ENCODE assay signal across 1 cellular context in the genomic region with DNA sequence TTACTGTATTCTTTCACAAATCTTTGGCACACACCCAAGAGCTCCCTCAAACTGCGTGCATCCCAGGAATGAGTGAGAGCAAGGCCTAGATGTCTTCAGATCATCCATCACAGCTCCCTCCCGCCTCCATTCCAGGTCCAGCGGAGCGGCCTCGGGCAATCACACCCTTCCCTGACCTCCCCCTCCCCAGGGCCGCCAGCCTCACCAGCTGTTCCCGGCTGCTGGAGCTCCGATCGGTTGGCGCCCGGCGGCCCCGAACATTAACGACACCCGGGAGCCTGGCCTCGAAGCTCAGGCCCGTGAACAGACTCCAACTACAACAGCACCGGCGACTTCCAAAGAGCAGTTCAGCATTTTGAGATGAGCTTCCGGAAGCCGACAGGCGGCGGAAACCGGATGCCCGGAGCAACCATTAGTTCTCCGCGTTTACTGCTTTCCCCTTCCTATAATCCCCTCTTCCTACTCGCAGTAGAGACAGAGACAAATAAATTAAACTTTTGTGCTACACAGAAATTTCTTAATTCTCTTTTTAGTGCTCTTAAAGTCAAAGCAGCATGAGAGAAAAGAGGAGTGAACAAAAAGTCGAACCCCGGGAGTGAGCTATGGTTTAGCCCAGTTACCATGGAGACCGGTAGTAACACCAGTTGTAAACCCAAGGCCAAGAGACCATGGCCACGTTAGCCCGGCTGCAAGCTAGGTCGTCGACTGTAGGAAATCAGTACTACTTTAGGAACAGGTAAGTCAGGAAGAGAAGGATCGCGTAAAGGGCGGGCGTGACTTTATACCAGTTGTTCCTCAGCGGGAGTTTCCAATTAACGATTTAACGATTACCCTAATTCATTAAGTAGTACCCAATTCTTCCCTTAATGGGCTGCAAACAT.
TF ChIP-seq lines count a peak whose summit lies in the region.

A gene (minus strand): TSS at position 380 of the 881 bp plus-strand sequence. CDS start 119 bp downstream, at position 261.
A gene with protein sequence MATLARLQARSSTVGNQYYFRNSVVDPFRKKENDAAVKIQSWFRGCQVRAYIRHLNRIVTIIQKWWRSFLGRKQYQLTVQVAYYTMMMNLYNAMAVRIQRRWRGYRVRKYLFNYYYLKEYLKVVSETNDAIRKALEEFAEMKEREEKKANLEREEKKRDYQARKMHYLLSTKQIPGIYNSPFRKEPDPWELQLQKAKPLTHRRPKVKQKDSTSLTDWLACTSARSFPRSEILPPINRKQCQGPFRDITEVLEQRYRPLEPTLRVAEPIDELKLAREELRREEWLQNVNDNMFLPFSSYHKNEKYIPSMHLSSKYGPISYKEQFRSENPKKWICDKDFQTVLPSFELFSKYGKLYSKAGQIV (plus strand): TSS at position 634 of the 881 bp plus-strand sequence. CDS start 35 bp downstream, at position 669.

TF ChIP-seq in HEK293, 187 proteins besides CTCF, POLR2A, EP300 and RAD21 (continued from another document and continues in another):
- TF ChIP-seq, protein P1, sequence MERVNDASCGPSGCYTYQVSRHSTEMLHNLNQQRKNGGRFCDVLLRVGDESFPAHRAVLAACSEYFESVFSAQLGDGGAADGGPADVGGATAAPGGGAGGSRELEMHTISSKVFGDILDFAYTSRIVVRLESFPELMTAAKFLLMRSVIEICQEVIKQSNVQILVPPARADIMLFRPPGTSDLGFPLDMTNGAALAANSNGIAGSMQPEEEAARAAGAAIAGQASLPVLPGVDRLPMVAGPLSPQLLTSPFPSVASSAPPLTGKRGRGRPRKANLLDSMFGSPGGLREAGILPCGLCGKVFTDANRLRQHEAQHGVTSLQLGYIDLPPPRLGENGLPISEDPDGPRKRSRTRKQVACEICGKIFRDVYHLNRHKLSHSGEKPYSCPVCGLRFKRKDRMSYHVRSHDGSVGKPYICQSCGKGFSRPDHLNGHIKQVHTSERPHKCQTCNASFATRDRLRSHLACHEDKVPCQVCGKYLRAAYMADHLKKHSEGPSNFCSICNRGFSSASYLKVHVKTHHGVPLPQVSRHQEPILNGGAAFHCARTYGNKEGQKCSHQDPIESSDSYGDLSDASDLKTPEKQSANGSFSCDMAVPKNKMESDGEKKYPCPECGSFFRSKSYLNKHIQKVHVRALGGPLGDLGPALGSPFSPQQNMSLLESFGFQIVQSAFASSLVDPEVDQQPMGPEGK (tag by site-specific recombination; IDR thresholded peaks at IDR 0.05): no peak
- TF ChIP-seq ZBTB20 (tag by site-specific recombination; IDR thresholded peaks at IDR 0.05) (no peak), ZNF610 (tag by site-specific recombination; IDR thresholded peaks at IDR 0.05; ENCODE audit: borderline replicate concordance) (peak; percentile 62; the same call in 1 of the 2 replicates), BCL11A (tag by site-specific recombination; IDR thresholded peaks at IDR 0.05; ENCODE audit: low read depth) (no peak), ZNF658 (tag by site-specific recombination; IDR thresholded peaks at IDR 0.05) (no peak), ZNF76 (tag by site-specific recombination; IDR thresholded peaks at IDR 0.05; ENCODE audit: borderline replicate concordance, low read depth) (no peak), ZNF677 (tag by site-specific recombination; IDR thresholded peaks at IDR 0.05) (no peak), ZNF544 (tag by site-specific recombination; IDR thresholded peaks at IDR 0.05) (no peak), FEZF1 (tag by site-specific recombination; IDR thresholded peaks at IDR 0.05) (no peak), ZNF510 (tag by site-specific recombination; IDR thresholded peaks at IDR 0.05; ENCODE audit: insufficient replicate concordance) (no peak), ZNF404 (tag by site-specific recombination; IDR thresholded peaks at IDR 0.05) (no peak), ZNF239 (tag by site-specific recombination; IDR thresholded peaks at IDR 0.05) (no peak), ZNF626 (tag by site-specific recombination; IDR thresholded peaks at IDR 0.05) (no peak), ZNF837 (tag by site-specific recombination; IDR thresholded peaks at IDR 0.05) (no peak), ZBTB8A (tag by site-specific recombination; IDR thresholded peaks at IDR 0.05) (no peak), HOXD13 (CRISPR knock-in tag; IDR thresholded peaks at IDR 0.05; ENCODE audit: borderline replicate concordance) (no peak), ZNF366 (tag by site-specific recombination; conservative IDR thresholded peaks at IDR 0.05) (no peak), ZNF394 (tag by site-specific recombination; IDR thresholded peaks at IDR 0.05; ENCODE audit: borderline replicate concordance) (no peak), KLF1 (tag by site-specific recombination; IDR thresholded peaks at IDR 0.05) (no peak), WT1 (tag by site-specific recombination; IDR thresholded peaks at IDR 0.05) (no peak), HOXC10 (CRISPR knock-in tag; IDR thresholded peaks at IDR 0.05) (no peak), ZNF596 (tag by site-specific recombination; IDR thresholded peaks at IDR 0.05) (no peak), TRIM28 (IDR thresholded peaks at IDR 0.05; ENCODE audit: borderline replicate concordance, low read length) (0 out of 2 replicates have a peak, but pooled peaks have one; percentile 47), ZNF274 (IDR thresholded peaks at IDR 0.05; ENCODE audit: low read length) (no peak), ZNF274 (tag by site-specific recombination; IDR thresholded peaks at IDR 0.05; ENCODE audit: borderline replicate concordance) (no peak), ZNF2 (tag by site-specific recombination; IDR thresholded peaks at IDR 0.05) (peak; percentile 71), ZNF48 (tag by site-specific recombination; IDR thresholded peaks at IDR 0.05) (no peak)
- TF ChIP-seq, protein P2, sequence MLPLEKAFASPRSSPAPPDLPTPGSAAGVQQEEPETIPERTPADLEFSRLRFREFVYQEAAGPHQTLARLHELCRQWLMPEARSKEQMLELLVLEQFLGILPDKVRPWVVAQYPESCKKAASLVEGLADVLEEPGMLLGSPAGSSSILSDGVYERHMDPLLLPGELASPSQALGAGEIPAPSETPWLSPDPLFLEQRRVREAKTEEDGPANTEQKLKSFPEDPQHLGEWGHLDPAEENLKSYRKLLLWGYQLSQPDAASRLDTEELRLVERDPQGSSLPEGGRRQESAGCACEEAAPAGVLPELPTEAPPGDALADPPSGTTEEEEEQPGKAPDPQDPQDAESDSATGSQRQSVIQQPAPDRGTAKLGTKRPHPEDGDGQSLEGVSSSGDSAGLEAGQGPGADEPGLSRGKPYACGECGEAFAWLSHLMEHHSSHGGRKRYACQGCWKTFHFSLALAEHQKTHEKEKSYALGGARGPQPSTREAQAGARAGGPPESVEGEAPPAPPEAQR (tag by site-specific recombination; IDR thresholded peaks at IDR 0.05): no peak
- TF ChIP-seq, protein P3, sequence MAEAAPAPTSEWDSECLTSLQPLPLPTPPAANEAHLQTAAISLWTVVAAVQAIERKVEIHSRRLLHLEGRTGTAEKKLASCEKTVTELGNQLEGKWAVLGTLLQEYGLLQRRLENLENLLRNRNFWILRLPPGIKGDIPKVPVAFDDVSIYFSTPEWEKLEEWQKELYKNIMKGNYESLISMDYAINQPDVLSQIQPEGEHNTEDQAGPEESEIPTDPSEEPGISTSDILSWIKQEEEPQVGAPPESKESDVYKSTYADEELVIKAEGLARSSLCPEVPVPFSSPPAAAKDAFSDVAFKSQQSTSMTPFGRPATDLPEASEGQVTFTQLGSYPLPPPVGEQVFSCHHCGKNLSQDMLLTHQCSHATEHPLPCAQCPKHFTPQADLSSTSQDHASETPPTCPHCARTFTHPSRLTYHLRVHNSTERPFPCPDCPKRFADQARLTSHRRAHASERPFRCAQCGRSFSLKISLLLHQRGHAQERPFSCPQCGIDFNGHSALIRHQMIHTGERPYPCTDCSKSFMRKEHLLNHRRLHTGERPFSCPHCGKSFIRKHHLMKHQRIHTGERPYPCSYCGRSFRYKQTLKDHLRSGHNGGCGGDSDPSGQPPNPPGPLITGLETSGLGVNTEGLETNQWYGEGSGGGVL (tag by site-specific recombination; IDR thresholded peaks at IDR 0.05): no peak
- TF ChIP-seq, protein P4, sequence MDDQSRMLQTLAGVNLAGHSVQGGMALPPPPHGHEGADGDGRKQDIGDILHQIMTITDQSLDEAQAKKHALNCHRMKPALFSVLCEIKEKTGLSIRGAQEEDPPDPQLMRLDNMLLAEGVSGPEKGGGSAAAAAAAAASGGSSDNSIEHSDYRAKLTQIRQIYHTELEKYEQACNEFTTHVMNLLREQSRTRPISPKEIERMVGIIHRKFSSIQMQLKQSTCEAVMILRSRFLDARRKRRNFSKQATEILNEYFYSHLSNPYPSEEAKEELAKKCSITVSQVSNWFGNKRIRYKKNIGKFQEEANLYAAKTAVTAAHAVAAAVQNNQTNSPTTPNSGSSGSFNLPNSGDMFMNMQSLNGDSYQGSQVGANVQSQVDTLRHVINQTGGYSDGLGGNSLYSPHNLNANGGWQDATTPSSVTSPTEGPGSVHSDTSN (CRISPR knock-in tag; IDR thresholded peaks at IDR 0.05): no peak
- TF ChIP-seq, protein P5, sequence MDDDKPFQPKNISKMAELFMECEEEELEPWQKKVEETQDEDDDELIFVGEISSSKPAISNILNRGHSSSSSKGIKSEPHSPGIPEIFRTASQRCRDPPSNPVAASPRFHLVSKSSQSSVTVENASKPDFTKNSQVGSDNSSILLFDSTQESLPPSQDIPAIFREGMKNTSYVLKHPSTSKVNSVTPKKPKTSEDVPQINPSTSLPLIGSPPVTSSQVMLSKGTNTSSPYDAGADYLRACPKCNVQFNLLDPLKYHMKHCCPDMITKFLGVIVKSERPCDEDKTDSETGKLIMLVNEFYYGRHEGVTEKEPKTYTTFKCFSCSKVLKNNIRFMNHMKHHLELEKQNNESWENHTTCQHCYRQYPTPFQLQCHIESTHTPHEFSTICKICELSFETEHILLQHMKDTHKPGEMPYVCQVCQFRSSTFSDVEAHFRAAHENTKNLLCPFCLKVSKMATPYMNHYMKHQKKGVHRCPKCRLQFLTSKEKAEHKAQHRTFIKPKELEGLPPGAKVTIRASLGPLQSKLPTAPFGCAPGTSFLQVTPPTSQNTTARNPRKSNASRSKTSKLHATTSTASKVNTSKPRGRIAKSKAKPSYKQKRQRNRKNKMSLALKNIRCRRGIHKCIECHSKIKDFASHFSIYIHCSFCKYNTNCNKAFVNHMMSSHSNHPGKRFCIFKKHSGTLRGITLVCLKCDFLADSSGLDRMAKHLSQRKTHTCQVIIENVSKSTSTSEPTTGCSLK (tag by site-specific recombination; IDR thresholded peaks at IDR 0.05): no peak
- TF ChIP-seq, protein P6, sequence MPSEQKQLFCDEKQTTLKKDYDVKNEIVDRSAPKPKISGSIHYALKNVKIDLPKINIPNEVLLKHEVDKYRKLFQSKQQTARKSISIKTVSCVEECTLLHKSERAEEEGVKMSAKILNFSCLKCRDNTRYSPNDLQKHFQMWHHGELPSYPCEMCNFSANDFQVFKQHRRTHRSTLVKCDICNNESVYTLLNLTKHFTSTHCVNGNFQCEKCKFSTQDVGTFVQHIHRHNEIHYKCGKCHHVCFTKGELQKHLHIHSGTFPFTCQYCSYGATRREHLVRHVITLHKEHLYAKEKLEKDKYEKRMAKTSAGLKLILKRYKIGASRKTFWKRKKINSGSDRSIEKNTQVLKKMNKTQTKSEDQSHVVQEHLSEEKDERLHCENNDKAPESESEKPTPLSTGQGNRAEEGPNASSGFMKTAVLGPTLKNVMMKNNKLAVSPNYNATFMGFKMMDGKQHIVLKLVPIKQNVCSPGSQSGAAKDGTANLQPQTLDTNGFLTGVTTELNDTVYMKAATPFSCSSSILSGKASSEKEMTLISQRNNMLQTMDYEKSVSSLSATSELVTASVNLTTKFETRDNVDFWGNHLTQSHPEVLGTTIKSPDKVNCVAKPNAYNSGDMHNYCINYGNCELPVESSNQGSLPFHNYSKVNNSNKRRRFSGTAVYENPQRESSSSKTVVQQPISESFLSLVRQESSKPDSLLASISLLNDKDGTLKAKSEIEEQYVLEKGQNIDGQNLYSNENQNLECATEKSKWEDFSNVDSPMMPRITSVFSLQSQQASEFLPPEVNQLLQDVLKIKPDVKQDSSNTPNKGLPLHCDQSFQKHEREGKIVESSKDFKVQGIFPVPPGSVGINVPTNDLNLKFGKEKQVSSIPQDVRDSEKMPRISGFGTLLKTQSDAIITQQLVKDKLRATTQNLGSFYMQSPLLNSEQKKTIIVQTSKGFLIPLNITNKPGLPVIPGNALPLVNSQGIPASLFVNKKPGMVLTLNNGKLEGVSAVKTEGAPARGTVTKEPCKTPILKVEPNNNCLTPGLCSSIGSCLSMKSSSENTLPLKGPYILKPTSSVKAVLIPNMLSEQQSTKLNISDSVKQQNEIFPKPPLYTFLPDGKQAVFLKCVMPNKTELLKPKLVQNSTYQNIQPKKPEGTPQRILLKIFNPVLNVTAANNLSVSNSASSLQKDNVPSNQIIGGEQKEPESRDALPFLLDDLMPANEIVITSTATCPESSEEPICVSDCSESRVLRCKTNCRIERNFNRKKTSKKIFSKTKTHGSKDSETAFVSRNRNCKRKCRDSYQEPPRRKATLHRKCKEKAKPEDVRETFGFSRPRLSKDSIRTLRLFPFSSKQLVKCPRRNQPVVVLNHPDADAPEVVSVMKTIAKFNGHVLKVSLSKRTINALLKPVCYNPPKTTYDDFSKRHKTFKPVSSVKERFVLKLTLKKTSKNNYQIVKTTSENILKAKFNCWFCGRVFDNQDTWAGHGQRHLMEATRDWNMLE (tag by site-specific recombination; conservative IDR thresholded peaks at IDR 0.05; ENCODE audit: low read depth): peak; percentile 93
- TF ChIP-seq, protein P7, sequence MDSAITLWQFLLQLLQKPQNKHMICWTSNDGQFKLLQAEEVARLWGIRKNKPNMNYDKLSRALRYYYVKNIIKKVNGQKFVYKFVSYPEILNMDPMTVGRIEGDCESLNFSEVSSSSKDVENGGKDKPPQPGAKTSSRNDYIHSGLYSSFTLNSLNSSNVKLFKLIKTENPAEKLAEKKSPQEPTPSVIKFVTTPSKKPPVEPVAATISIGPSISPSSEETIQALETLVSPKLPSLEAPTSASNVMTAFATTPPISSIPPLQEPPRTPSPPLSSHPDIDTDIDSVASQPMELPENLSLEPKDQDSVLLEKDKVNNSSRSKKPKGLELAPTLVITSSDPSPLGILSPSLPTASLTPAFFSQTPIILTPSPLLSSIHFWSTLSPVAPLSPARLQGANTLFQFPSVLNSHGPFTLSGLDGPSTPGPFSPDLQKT (IDR thresholded peaks at IDR 0.05; ENCODE audit: borderline replicate concordance, low read depth, low read length): no peak
- TF ChIP-seq, protein P8, sequence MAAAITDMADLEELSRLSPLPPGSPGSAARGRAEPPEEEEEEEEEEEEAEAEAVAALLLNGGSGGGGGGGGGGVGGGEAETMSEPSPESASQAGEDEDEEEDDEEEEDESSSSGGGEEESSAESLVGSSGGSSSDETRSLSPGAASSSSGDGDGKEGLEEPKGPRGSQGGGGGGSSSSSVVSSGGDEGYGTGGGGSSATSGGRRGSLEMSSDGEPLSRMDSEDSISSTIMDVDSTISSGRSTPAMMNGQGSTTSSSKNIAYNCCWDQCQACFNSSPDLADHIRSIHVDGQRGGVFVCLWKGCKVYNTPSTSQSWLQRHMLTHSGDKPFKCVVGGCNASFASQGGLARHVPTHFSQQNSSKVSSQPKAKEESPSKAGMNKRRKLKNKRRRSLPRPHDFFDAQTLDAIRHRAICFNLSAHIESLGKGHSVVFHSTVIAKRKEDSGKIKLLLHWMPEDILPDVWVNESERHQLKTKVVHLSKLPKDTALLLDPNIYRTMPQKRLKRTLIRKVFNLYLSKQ (tag by site-specific recombination; IDR thresholded peaks at IDR 0.05; ENCODE audit: borderline replicate concordance): no peak
- TF ChIP-seq, protein P9, sequence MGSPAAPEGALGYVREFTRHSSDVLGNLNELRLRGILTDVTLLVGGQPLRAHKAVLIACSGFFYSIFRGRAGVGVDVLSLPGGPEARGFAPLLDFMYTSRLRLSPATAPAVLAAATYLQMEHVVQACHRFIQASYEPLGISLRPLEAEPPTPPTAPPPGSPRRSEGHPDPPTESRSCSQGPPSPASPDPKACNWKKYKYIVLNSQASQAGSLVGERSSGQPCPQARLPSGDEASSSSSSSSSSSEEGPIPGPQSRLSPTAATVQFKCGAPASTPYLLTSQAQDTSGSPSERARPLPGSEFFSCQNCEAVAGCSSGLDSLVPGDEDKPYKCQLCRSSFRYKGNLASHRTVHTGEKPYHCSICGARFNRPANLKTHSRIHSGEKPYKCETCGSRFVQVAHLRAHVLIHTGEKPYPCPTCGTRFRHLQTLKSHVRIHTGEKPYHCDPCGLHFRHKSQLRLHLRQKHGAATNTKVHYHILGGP (tag by site-specific recombination; IDR thresholded peaks at IDR 0.05): no peak
